Comparison of ENCODE assay signal across 14 cellular contexts in the genomic region with DNA sequence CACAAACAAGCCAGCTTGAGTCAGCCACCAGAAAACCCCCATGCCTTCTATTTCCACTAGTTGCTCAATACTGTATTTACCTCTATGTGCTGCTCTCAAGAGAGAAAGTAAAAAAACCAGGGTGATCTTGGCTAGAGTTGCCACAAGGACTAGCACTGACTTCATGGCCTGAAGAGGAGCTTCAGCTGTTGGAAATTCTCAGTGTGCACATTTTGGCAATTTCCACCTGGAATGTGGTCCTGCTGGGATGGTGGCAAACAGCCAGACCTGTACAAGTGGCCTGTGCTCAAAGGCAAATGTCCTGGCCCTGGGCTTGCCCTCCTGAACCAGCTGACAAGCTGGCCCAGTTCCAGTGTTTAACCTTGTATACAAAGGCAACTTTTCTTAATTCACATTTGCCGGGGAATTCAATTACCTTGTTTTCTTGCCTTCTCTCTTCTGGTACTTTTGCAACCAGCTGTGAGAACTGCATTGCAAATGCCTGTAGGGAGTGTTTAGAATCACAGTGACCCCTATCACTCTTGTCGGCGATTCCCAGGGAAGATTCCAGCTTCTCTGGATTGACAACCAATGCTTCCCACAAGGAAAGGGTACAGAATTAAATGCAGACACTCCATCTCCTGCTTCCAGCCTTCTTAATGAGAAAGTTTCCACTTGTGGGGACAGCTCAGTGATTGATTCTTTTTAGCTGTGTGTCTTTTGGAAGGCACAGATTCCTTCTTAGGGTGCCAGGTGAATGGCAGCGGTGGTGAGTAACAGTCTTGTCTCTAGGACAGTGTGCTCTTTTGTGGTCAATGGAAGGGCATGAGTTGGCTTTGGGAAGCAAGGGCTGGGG. TPM values are rescaled to one million over a fixed set of nuclear protein-coding genes. Genes with fewer than 3 reads are reported as not detected.
DNase-seq lines count a peak whose midpoint lies in the region; ATAC-seq and TF ChIP-seq lines count a peak whose summit lies in the region.
"Not testable (repeated sequence)": the region's sequence is repeated elsewhere in the genome, so short reads cannot be mapped to it uniquely, and the experiment has no call there.
"Had no signal": no experiment of that assay in that cellular context is flagged by ENCODE, and none has a peak within 500 bp of the region (broad histone marks: within the 10 kb centered on the region; RNA-seq: fewer than 3 reads in every experiment).

No MANE protein-coding gene starts in this region.

- not testable (repeated sequence) for H3K27ac Mint-ChIP-seq in GM23338, WTC11

- TF ChIP-seq CTCF in GM23338 (conservative IDR thresholded peaks at IDR 0.05; ENCODE audit: low read depth in 2 of 2); WTC11 (IDR thresholded peaks at IDR 0.05); body of pancreas (IDR thresholded peaks at IDR 0.05); left lung (IDR thresholded peaks at IDR 0.05); upper lobe of left lung (IDR thresholded peaks at IDR 0.05): not testable (repeated sequence)

- not testable (repeated sequence) for H3K27me3 Mint-ChIP-seq in GM23338 (ENCODE audit: insufficient read depth, low read depth, poor library complexity); WTC11 (ENCODE audit: low read depth)

- H3K9me3 Mint-ChIP-seq in GM23338, WTC11: not testable (repeated sequence)

- not testable (repeated sequence) for H3K4me3 ChIP-seq in GM23338, body of pancreas, left lung, upper lobe of left lung

- WGBS in body of pancreas, 2 donors = 15 to 29% methylated on average over 1 to 2 of the region's 4 CpGs
- 33 to 50% methylated on average over 1 of the region's 4 CpGs for WGBS in upper lobe of left lung, 2 donors

- not testable (repeated sequence) for H3K4me2 ChIP-seq in GM23338

- not testable (repeated sequence) for H2AFZ ChIP-seq in GM23338

- not testable (repeated sequence) for H3K4me1 ChIP-seq in GM23338 (ENCODE audit: insufficient read depth); body of pancreas; left lung; upper lobe of left lung

- not testable (repeated sequence) for H4K20me1 ChIP-seq in GM23338 (replicated peaks; ENCODE audit: insufficient read depth)

- ATAC-seq in GM23338 (peak; percentile 76), WTC11 (peak; percentile 60), body of pancreas (peak; percentile 88), Right ventricle myocardium inferior (peak; percentile 72), left lung (peak; percentile 92), upper lobe of left lung (ENCODE audit: low FRiP score in 2 of 2) (peak; percentile 55 to 85)

- not testable (repeated sequence) for TF ChIP-seq EP300 in upper lobe of left lung (IDR thresholded peaks at IDR 0.05)

- peak; percentile 12 for DNase-seq in DMS 273 (lab: John Stamatoyannopoulos, UW; ENCODE audit: unreplicated experiment)
- DNase-seq in GM23338 (ENCODE audit: low spot score); WTC11 (ENCODE audit: low spot score); Right ventricle myocardium inferior (ENCODE audit: missing footprints); left lung; upper lobe of left lung: not testable (repeated sequence)
- peak; percentile 43 to 73 (median 61) for DNase-seq in body of pancreas
- peak; percentile 39 for DNase-seq in myocyte (ENCODE audit: low read depth)

- POLR2A ChIA-PET in WTC11 (lab: Charles Lee) = not testable (repeated sequence)

- not testable (repeated sequence) for H3F3A ChIP-seq in GM23338 (replicated peaks; ENCODE audit: low read depth)

- CTCF ChIA-PET in WTC11 (lab: Charles Lee) = not testable (repeated sequence)

- not testable (repeated sequence) for H3K79me2 ChIP-seq in GM23338 (replicated peaks; ENCODE audit: insufficient read depth)

- not testable (repeated sequence) for H3K36me3 Mint-ChIP-seq in GM23338 (ENCODE audit: low read depth); WTC11

- H3K27me3 ChIP-seq in GM23338 (ENCODE audit: insufficient read depth); body of pancreas; left lung; upper lobe of left lung: not testable (repeated sequence)

- H3K9me3 ChIP-seq in body of pancreas, left lung, upper lobe of left lung: not testable (repeated sequence)

- not testable (repeated sequence) for H3K4me3 Mint-ChIP-seq in GM23338, WTC11

- H3K9me2 ChIP-seq in GM23338 (ENCODE audit: insufficient read depth) = not testable (repeated sequence)

- not testable (repeated sequence) for H3K27ac ChIP-seq in GM23338 (ENCODE audit: low read depth); left lung; upper lobe of left lung
- peak overlapping the region in 2 of 4 donors; percentile 47 to 73 for H3K27ac ChIP-seq in body of pancreas

- H3K4me1 Mint-ChIP-seq in GM23338, WTC11: not testable (repeated sequence)

- not testable (repeated sequence) for H3K36me3 ChIP-seq in GM23338 (ENCODE audit: insufficient read depth); body of pancreas (replicated peaks in 1 of 2; ENCODE audit: insufficient read depth in 1 of 2, low read depth in 2 of 2); left lung; upper lobe of left lung

- TF ChIP-seq POLR2A in body of pancreas (IDR thresholded peaks at IDR 0.05); upper lobe of left lung (IDR thresholded peaks at IDR 0.05): not testable (repeated sequence)

- intact Hi-C loops in body of pancreas (cut with DNase I); Right ventricle myocardium inferior (cut with DNase I); left lung (cut with DNase I): not testable (repeated sequence)

RNA-seq across cellular contexts. Expression of a gene that starts 39.5 kb away (rescaled TPM):
- total RNA-seq in GM23338 (2014; rRNA removed; shearing (Covaris generic)) = 1.8 and 2.7 TPM in 2 replicates
- 0.44 and 0.57 TPM in 2 replicates for polyA plus RNA-seq in GM23338 (2016; fragmentation: Nextera tagmentation; extraction: Ambion mirVana)
- total RNA-seq in WTC11 (2021) (0.98 to 1.4 TPM (median 1.4 TPM) in 3 replicates), body of pancreas (under 1 TPM; 0.26 to 0.33 TPM), Right ventricle myocardium inferior (0.22 TPM), left lung (under 1 TPM; 0.34 to 0.70 TPM), myocyte (0.03 TPM in 1 of 2 replicates, not detected in the other), upper lobe of left lung (1 to 10 TPM in 2 of 6 donors, under 1 TPM in 3, not detected in 1; 0.29 to 1.7 (median 0.78) TPM)
- not detected for polyA plus RNA-seq in myocyte (2012)
- total RNA-seq: A172, K562, M059J, SJSA1 had no signal
- polyA plus RNA-seq: AG04450; CD4-positive, CD25-positive, alpha-beta regulatory T cell; K562 had no signal

RNA-seq across cellular contexts. Expression of a gene that starts 53.4 kb away (rescaled TPM):
- total RNA-seq in GM23338 (2014; rRNA removed; shearing (Covaris generic)) = 4.7 and 9.8 TPM in 2 replicates
- polyA plus RNA-seq in GM23338 (2016; fragmentation: Nextera tagmentation; extraction: Ambion mirVana) = 6.2 and 6.3 TPM in 2 replicates
- 3.6 to 4.1 TPM (median 3.8 TPM) in 3 replicates for total RNA-seq in WTC11 (2021)
- 10 to 100 TPM; 11.7 to 14.5 TPM for total RNA-seq in body of pancreas
- total RNA-seq in Right ventricle myocardium inferior = 6.7 TPM
- 1 to 10 TPM; 5.1 to 6.2 TPM for total RNA-seq in left lung
- 20.1 and 20.2 TPM in 2 replicates for total RNA-seq in myocyte
- polyA plus RNA-seq in myocyte (2012) = 16.9 TPM
- total RNA-seq in upper lobe of left lung = 10 to 100 TPM in 5 of 6 donors, 1 to 10 TPM in 1; 9.1 to 26.8 (median 14.4) TPM
